Comparison of ENCODE assay signal across 1 cellular context in the genomic region with DNA sequence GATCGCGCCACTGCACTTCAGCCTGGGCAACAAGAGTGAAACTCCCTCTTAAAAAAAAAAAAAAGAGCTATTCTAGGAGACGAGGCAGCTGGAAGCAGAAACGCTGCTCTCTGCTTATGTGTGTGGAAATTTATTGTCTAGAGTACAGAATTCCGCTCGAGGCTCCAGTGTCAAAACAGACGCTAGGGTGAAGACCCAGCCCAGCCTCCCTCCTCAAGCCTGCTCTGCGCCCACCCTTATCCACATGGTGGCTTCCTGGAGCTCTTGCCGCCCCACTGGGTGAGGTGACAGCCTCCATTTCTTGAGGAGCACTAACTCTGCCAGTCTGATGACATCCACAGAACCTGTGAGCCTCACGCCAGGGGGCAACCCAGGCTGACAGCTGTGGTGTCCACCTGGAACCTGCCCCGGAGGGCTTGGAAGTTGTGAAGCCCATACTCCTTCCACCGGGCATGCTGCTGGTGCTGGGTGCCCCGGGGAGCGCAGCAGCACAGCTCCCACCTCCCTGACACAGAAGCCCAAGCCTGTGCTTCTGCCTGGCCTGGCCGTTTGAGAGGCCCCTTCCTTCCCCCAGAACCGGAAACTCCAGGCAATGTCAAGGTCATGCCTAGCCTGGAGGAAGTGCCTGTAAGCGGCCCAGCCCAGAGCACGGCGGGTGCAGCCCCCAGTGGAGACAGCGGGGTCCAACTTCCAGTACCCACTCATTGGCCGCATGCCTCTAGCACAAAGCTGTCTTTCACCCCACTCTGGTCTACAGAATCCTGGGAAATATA.
A peak's percentile ranks its signal among the peaks of the same experiment; 100 is the strongest.
TF ChIP-seq lines count a peak whose summit lies in the region.

No MANE protein-coding gene starts in this region.

TF ChIP-seq in HEK293, 187 proteins besides CTCF, POLR2A, EP300 and RAD21 (continued from another document):
- TF ChIP-seq, protein P1, sequence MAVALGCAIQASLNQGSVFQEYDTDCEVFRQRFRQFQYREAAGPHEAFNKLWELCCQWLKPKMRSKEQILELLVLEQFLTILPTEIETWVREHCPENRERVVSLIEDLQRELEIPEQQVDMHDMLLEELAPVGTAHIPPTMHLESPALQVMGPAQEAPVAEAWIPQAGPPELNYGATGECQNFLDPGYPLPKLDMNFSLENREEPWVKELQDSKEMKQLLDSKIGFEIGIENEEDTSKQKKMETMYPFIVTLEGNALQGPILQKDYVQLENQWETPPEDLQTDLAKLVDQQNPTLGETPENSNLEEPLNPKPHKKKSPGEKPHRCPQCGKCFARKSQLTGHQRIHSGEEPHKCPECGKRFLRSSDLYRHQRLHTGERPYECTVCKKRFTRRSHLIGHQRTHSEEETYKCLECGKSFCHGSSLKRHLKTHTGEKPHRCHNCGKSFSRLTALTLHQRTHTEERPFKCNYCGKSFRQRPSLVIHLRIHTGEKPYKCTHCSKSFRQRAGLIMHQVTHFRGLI (tag by site-specific recombination; IDR thresholded peaks at IDR 0.05) = peak; percentile 100
